ENCODE assay signal across 32 cellular contexts in the genomic region with DNA sequence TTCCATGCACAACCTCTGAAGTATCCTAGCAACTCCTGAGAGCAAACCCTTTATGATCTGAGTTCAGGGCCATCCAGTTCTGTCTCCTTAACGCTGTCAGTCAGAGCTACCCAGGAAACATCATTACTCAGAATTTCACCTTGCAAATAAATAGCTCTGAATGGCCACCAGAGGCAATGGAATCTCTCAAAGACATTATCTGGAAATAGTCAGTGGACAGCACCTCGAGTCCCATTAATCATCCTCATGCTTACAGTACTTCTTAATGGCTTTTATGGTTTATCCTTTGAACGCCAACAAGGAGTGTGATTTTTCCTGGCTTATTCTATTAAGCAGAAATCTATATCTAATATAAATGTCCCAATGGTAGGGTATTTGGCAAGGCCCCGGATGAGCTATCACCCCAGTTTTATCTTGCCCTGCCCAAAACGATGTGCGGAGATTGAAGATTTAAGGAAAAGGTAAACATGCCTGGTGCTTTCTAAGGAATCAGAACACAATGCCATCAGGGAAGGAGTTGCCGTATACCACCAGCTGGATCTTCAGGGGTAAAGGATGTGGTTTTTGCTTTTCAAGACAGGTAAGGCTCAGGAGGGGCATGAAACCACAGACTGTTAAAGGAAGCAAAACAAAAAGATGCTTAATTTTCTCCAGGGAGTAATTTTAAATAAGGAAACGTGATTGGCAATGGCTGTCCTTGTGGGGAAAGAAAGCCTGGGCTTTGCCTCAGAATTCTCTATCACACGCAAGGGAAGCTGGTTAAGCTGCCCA.
"Had no signal": no experiment of that assay in that cellular context is flagged by ENCODE, and none has a peak within 500 bp of the region (broad histone marks: within the 10 kb centered on the region; RNA-seq: fewer than 3 reads in every experiment).

No MANE protein-coding gene starts in this region.

- H3K4me2 ChIP-seq: smooth muscle cell had no signal

- H3K27me3 ChIP-seq: adrenal gland, brain microvascular endothelial cell, ovary, sigmoid colon, uterus had no signal

- H3K4me1 Mint-ChIP-seq: activated CD4-positive, alpha-beta T cell treated with anti-CD3 and anti-CD28 coated beads for 36 hours; activated CD8-positive, alpha-beta memory T cell treated with anti-CD3 and anti-CD28 coated beads, Interleukin-2, amount 10 ng/mL, durations not matched to agents 7 days and 5 days; activated naive CD8-positive, alpha-beta T cell treated with anti-CD3 and anti-CD28 coated beads for 36 hours; stimulated activated memory B cell treated with anti-CD40 and anti-IgM and Interleukin-4, amounts not matched to agents 10 μg/mL and 1 μg/mL and 100 μg/mL, for 72 hours; stimulated activated naive CD8-positive, alpha-beta T cell treated with anti-CD3 and anti-CD28 coated beads, Interleukin-15, amount 100 ng/mL, for 72 hours had no signal

- H3K27me3 Mint-ChIP-seq: activated CD8-positive, alpha-beta memory T cell treated with anti-CD3 and anti-CD28 coated beads, Interleukin-2, amount 10 ng/mL, durations not matched to agents 7 days and 5 days; effector memory CD8-positive, alpha-beta T cell; stimulated activated memory B cell treated with anti-CD40 and anti-IgM and Interleukin-4, amounts not matched to agents 10 μg/mL and 1 μg/mL and 100 μg/mL, for 72 hours; stimulated activated naive CD8-positive, alpha-beta T cell treated with anti-CD3 and anti-CD28 coated beads, Interleukin-15, amount 100 ng/mL, for 72 hours had no signal

- H3K4me3 Mint-ChIP-seq: activated CD4-positive, alpha-beta T cell treated with anti-CD3 and anti-CD28 coated beads for 36 hours; activated CD8-positive, alpha-beta memory T cell treated with anti-CD3 and anti-CD28 coated beads, Interleukin-2, amount 10 ng/mL, durations not matched to agents 7 days and 5 days; activated CD8-positive, alpha-beta T cell treated with anti-CD3 and anti-CD28 coated beads, Interleukin-2, amount 10 ng/mL, durations not matched to agents 7 days and 5 days; activated naive CD8-positive, alpha-beta T cell treated with anti-CD3 and anti-CD28 coated beads for 36 hours; activated T-cell treated with anti-CD3 and anti-CD28 coated beads, Interleukin-2, amount 50 U/mL, for 72 hours; effector memory CD8-positive, alpha-beta T cell; nephron; stimulated activated memory B cell treated with anti-CD40 and anti-IgM and Interleukin-4, amounts not matched to agents 10 μg/mL and 1 μg/mL and 100 μg/mL, for 72 hours; stimulated activated naive CD8-positive, alpha-beta T cell treated with anti-CD3 and anti-CD28 coated beads, Interleukin-15, amount 100 ng/mL, for 72 hours; type B pancreatic cell had no signal

- H3K9me3 Mint-ChIP-seq: activated naive CD8-positive, alpha-beta T cell treated with anti-CD3 and anti-CD28 coated beads for 36 hours; nephron; stimulated activated memory B cell treated with anti-CD40 and anti-IgM and Interleukin-4, amounts not matched to agents 10 μg/mL and 1 μg/mL and 100 μg/mL, for 72 hours; stimulated activated naive CD8-positive, alpha-beta T cell treated with anti-CD3 and anti-CD28 coated beads, Interleukin-15, amount 100 ng/mL, for 72 hours had no signal

- H3K36me3 Mint-ChIP-seq: activated CD8-positive, alpha-beta memory T cell treated with anti-CD3 and anti-CD28 coated beads, Interleukin-2, amount 10 ng/mL, durations not matched to agents 7 days and 5 days; activated naive CD8-positive, alpha-beta T cell treated with anti-CD3 and anti-CD28 coated beads for 36 hours; stimulated activated memory B cell treated with anti-CD40 and anti-IgM and Interleukin-4, amounts not matched to agents 10 μg/mL and 1 μg/mL and 100 μg/mL, for 72 hours; type B pancreatic cell had no signal

- DNase-seq: activated CD4-positive, alpha-beta T cell treated with anti-CD3 and anti-CD28 coated beads for 36 hours; activated CD4-positive, CD25-positive, alpha-beta regulatory T cell; activated CD8-positive, alpha-beta memory T cell treated with anti-CD3 and anti-CD28 coated beads, Interleukin-2, amount 10 ng/mL, durations not matched to agents 7 days and 5 days; activated CD8-positive, alpha-beta T cell treated with anti-CD3 and anti-CD28 coated beads, Interleukin-2, amount 10 ng/mL, durations not matched to agents 7 days and 5 days; activated naive CD4-positive, alpha-beta T cell treated with Interleukin-2 at 50 U/mL for 16 hours; activated naive CD8-positive, alpha-beta T cell treated with anti-CD3 and anti-CD28 coated beads for 36 hours; activated T-cell treated with anti-CD3 and anti-CD28 coated beads, Interleukin-2, amount 50 U/mL, for 72 hours; adrenal gland; aorta; brain microvascular endothelial cell; cortex of kidney; effector memory CD8-positive, alpha-beta T cell; foreskin fibroblast; head of caudate nucleus; hippocampal formation; left cardiac atrium; left ventricle myocardium superior; ovary; retina; sigmoid colon; stimulated activated CD4-positive, alpha-beta T cell treated with anti-CD3 and anti-CD28 coated beads, Interleukin-1b, Interleukin-23, amount 100 ng/mL, for 48 hours; stimulated activated CD4-positive, alpha-beta T cell treated with anti-CD3 and anti-CD28 coated beads, Interleukin-4, amount 100 ng/mL, for 4 hours; stimulated activated CD8-positive, alpha-beta memory T cell treated with anti-CD3 and anti-CD28 coated beads, Interleukin-4, amount 100 ng/mL, for 48 hours; stimulated activated naive CD8-positive, alpha-beta T cell treated with anti-CD3 and anti-CD28 coated beads, Interleukin-15, amount 100 ng/mL, for 72 hours; substantia nigra; uterus had no signal

- H3K36me3 ChIP-seq: adrenal gland, brain microvascular endothelial cell, ovary, prostate gland, sigmoid colon, uterus had no signal

- H3K4me1 ChIP-seq: adrenal gland, prostate gland, sigmoid colon, uterus had no signal

- H3K9me3 ChIP-seq: adrenal gland, ovary, prostate gland, sigmoid colon, uterus had no signal

- H3K27ac Mint-ChIP-seq: activated CD4-positive, alpha-beta T cell treated with anti-CD3 and anti-CD28 coated beads for 36 hours; activated CD8-positive, alpha-beta memory T cell treated with anti-CD3 and anti-CD28 coated beads, Interleukin-2, amount 10 ng/mL, durations not matched to agents 7 days and 5 days; activated CD8-positive, alpha-beta T cell treated with anti-CD3 and anti-CD28 coated beads, Interleukin-2, amount 10 ng/mL, durations not matched to agents 7 days and 5 days; activated naive CD8-positive, alpha-beta T cell treated with anti-CD3 and anti-CD28 coated beads for 36 hours; activated T-cell treated with anti-CD3 and anti-CD28 coated beads, Interleukin-2, amount 50 U/mL, for 72 hours; effector memory CD8-positive, alpha-beta T cell; nephron; stimulated activated memory B cell treated with anti-CD40 and anti-IgM and Interleukin-4, amounts not matched to agents 10 μg/mL and 1 μg/mL and 100 μg/mL, for 72 hours; stimulated activated naive CD8-positive, alpha-beta T cell treated with anti-CD3 and anti-CD28 coated beads, Interleukin-15, amount 100 ng/mL, for 72 hours; type B pancreatic cell had no signal

- H3K27ac ChIP-seq: adrenal gland, brain microvascular endothelial cell, ovary, prostate gland, sigmoid colon, uterus had no signal

- ATAC-seq: activated CD4-positive, alpha-beta T cell treated with anti-CD3 and anti-CD28 coated beads for 36 hours; activated CD8-positive, alpha-beta memory T cell treated with anti-CD3 and anti-CD28 coated beads, Interleukin-2, amount 10 ng/mL, durations not matched to agents 7 days and 5 days; activated CD8-positive, alpha-beta T cell treated with anti-CD3 and anti-CD28 coated beads, Interleukin-2, amount 10 ng/mL, durations not matched to agents 7 days and 5 days; activated T-cell treated with anti-CD3 and anti-CD28 coated beads, Interleukin-2, amount 50 U/mL, for 72 hours; effector memory CD8-positive, alpha-beta T cell; esophagus mucosa; left cardiac atrium; left ventricle myocardium superior; stimulated activated memory B cell treated with anti-CD40 and anti-IgM and Interleukin-4, amounts not matched to agents 10 μg/mL and 1 μg/mL and 100 μg/mL, for 72 hours; stimulated activated naive CD8-positive, alpha-beta T cell treated with anti-CD3 and anti-CD28 coated beads, Interleukin-15, amount 100 ng/mL, for 72 hours had no signal

- H3K4me3 ChIP-seq: adrenal gland, ovary, prostate gland, sigmoid colon, smooth muscle cell, uterus had no signal
